Comparison of ENCODE assay signal across 1 cellular context in genomic region chr12:82527165-82527780, GRCh38.
A peak's percentile ranks its signal among the peaks of the same experiment; 100 is the strongest.
TF ChIP-seq lines count a peak whose summit lies in the region.

No MANE protein-coding gene starts in this region.

TF ChIP-seq in K562, 482 proteins besides CTCF, POLR2A, EP300 and RAD21 (continued from another document):
- TF ChIP-seq ARID3A (IDR thresholded peaks at IDR 0.05; ENCODE audit: borderline replicate concordance, low read depth, low read length) (no peak), SMC3 (conservative IDR thresholded peaks at IDR 0.05; ENCODE audit: insufficient read depth, low read depth, low read length) (peak; percentile 36; the same call in 1 of the 2 replicates), KDM2B (CRISPR knock-in tag; IDR thresholded peaks at IDR 0.05) (no peak), KDM5B (IDR thresholded peaks at IDR 0.05; ENCODE audit: insufficient replicate concordance, low read depth, low read length) (no peak), CHD7 (IDR thresholded peaks at IDR 0.05; ENCODE audit: low read depth, low read length) (no peak), MAFG (tag; conservative IDR thresholded peaks at IDR 0.05) (no peak), RBBP5 (IDR thresholded peaks at IDR 0.05; ENCODE audit: borderline replicate concordance, insufficient read depth, low read length, poor library complexity, severe bottlenecking) (no peak), MCM5 (IDR thresholded peaks at IDR 0.05; ENCODE audit: low read depth) (no peak), HEY1 (CRISPR knock-in tag; IDR thresholded peaks at IDR 0.05; ENCODE audit: borderline replicate concordance) (no peak), CHD4 (IDR thresholded peaks at IDR 0.05; ENCODE audit: insufficient read depth, insufficient replicate concordance, low read depth, low read length, poor library complexity, severe bottlenecking) (no peak), ZNF175 (CRISPR knock-in tag; IDR thresholded peaks at IDR 0.05; ENCODE audit: low read depth) (no peak), SMAD1 (IDR thresholded peaks at IDR 0.05; ENCODE audit: low read depth, low read length, partially characterized antibody) (no peak), ASH1L (IDR thresholded peaks at IDR 0.05; ENCODE audit: borderline replicate concordance, low read depth, partially characterized antibody) (no peak), ZNF444 (CRISPR knock-in tag; IDR thresholded peaks at IDR 0.05) (no peak), SRF (CRISPR knock-in tag; IDR thresholded peaks at IDR 0.05) (no peak), ZNF561 (CRISPR knock-in tag; conservative IDR thresholded peaks at IDR 0.05) (no peak), DPF2 (IDR thresholded peaks at IDR 0.05) (no peak), FOSL1 (tag; conservative IDR thresholded peaks at IDR 0.05) (no peak)
TF ChIP-seq in K562: peak in this region for 4.
